In the genomic region with DNA sequence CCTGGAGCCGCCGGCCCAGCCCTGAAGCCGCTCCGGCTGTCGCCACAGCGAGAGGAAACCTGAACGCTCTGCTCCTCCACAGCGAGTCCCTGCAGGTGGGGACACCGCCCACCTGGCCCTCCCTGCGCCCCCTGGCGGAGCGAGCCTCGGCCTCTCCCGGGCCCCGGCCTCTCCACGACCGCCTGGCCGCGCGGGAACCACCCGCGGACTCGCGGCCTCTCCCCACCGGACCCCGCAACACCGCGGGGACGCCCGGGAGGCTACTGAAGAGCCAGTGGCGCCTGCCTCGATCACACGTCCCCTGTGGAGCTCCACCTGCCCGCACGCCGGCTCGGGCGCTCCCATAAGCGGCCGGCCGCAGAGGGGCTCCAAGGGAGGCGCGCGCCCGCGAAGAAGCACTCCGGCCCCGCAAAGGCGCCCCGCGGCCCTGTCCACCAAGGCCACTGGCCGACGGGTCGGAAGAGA, we compare ENCODE assay signal across 8 cellular contexts.
DNase-seq lines count a peak whose midpoint lies in the region; ATAC-seq and TF ChIP-seq lines count a peak whose summit lies in the region.

No MANE protein-coding gene starts in this region.

- H3K27ac ChIP-seq in adrenal gland: no peak overlapping the region
- H3K27ac ChIP-seq in iPS DF 6.9 (ENCODE audit: low read length): no peak overlapping the region

- H3K9me3 ChIP-seq in adrenal gland (replicated peaks in 1 of 3) (no peaks in the 10 kb centered on the region), iPS DF 6.9 (ENCODE audit: control insufficient read depth, insufficient read depth, low read length) (no peaks in the 10 kb centered on the region)

- H3K27me3 ChIP-seq in adrenal gland: peaks cover 21% of the 10 kb centered on the region
- H3K27me3 ChIP-seq in iPS DF 6.9 (ENCODE audit: control insufficient read depth, insufficient read depth, low read length): no peaks in the 10 kb centered on the region

- peak; percentile 42 for TF ChIP-seq CTCF in AG09309 (IDR thresholded peaks at IDR 0.05; ENCODE audit: control insufficient read depth, insufficient read depth, low read depth, low read length, missing control alignments)
- TF ChIP-seq CTCF in adrenal gland (IDR thresholded peaks at IDR 0.05): peak; percentile 33 to 72 (median 56)

- H3K4me3 ChIP-seq in AG09309 (ENCODE audit: control insufficient read depth, low read depth, low read length) (no peak overlapping the region), adrenal gland (peak overlapping the region in 1 of 4 donors; percentile 48), iPS DF 6.9 (ENCODE audit: low read length) (peak overlapping the region; percentile 65; the same call in 1 of the 2 replicates)

- 3 to 8% (median 5%) methylated on average over 9 to 54 of the region's 54 CpGs for WGBS in adrenal gland, 4 donors
- no CpG with 5 or more reads among the region's 54 CpGs for WGBS in iPS DF 6.9 (ENCODE audit: insufficient coverage, insufficient read length)

- H3K4me1 ChIP-seq in adrenal gland (replicated peaks in 1 of 2): peaks cover 5 to 7% of the 10 kb centered on the region in 2 donors
- no peaks in the 10 kb centered on the region for H3K4me1 ChIP-seq in iPS DF 6.9 (ENCODE audit: control insufficient read depth, insufficient read depth, low read length)

- TF ChIP-seq POLR2A in adrenal gland (IDR thresholded peaks at IDR 0.05): no peak

- ATAC-seq in HG02678 (IDR thresholded peaks at IDR 0.05; ENCODE audit: unreplicated experiment) (peak; percentile 60), GM19455 (IDR thresholded peaks at IDR 0.05; ENCODE audit: unreplicated experiment) (no peak)

- no peak for DNase-seq in AG09309 (ENCODE audit: low read depth)
- DNase-seq in T-helper 1 cell: peak; percentile 61 to 80 (median 76)
- DNase-seq in adrenal gland: peak in 5 of 7 donors; percentile 54 to 67 (median 57)
- no peak for DNase-seq in iPS DF 6.9 (ENCODE audit: low read depth, low spot score)
- DNase-seq in stimulated activated CD4-positive, alpha-beta T cell treated with anti-CD3 and anti-CD28 coated beads, Interleukin-15, amount 100 ng/mL, for 24 hours: peak; percentile 89
- DNase-seq in cerebellar nuclear complex (lab: John Stamatoyannopoulos, UW): no peak

- intact Hi-C loops in adrenal gland (cut with DNase I): no loop called here

- no peaks in the 10 kb centered on the region for H3K36me3 ChIP-seq in adrenal gland (replicated peaks in 1 of 2)
- no peaks in the 10 kb centered on the region for H3K36me3 ChIP-seq in iPS DF 6.9 (ENCODE audit: control insufficient read depth, insufficient read depth, low read length)

Comparison
In these comparisons a context has a peak if more than half of its experiments do, and no peak if none do; other contexts are left out.
1. DNase-seq: peak in T-helper 1 cell (5 of 5), adrenal gland (5 of 7) and stimulated activated CD4-positive, alpha-beta T cell treated with anti-CD3 and anti-CD28 coated beads, Interleukin-15, amount 100 ng/mL, for 24 hours (single experiment); none in AG09309 (single experiment), iPS DF 6.9 (single experiment) and cerebellar nuclear complex (0 of 2).